1 cellular context compared by ENCODE assay signal in genomic region chr1:223708001-223708359, GRCh38.
A peak's percentile ranks its signal among the peaks of the same experiment; 100 is the strongest.
TF ChIP-seq lines count a peak whose summit lies in the region.

No MANE protein-coding gene starts in this region.

TF ChIP-seq in HepG2, 621 proteins besides CTCF, POLR2A, EP300 and RAD21 (continued from another document and continues in another):
- TF ChIP-seq REST (IDR thresholded peaks at IDR 0.05; ENCODE audit: borderline replicate concordance in 1 of 2, low read depth in 1 of 2, low read length in 2 of 2), result no peak
- peak; percentile 47; the same call in 1 of the 2 replicates for TF ChIP-seq IRF2 (CRISPR knock-in tag; IDR thresholded peaks at IDR 0.05)
- TF ChIP-seq CREB3 (CRISPR knock-in tag; IDR thresholded peaks at IDR 0.05), result no peak
- peak; percentile 54 for TF ChIP-seq HDAC1 (CRISPR knock-in tag; IDR thresholded peaks at IDR 0.05)
- TF ChIP-seq U2AF1 (optimal IDR thresholded peaks at IDR 0.05; ENCODE audit: low read depth, low read length), result no peak
- no peak for TF ChIP-seq AKAP8 (CRISPR knock-in tag; IDR thresholded peaks at IDR 0.05)
- 0 out of 2 replicates have a peak, but pooled peaks have one; percentile 19 for TF ChIP-seq MIXL1 (CRISPR knock-in tag; IDR thresholded peaks at IDR 0.05)
- TF ChIP-seq JUNB (CRISPR knock-in tag; IDR thresholded peaks at IDR 0.05; ENCODE audit: borderline replicate concordance), result no peak
- TF ChIP-seq REPIN1 (CRISPR knock-in tag; IDR thresholded peaks at IDR 0.05; ENCODE audit: borderline replicate concordance, low read depth), result no peak
- no peak for TF ChIP-seq SRF (IDR thresholded peaks at IDR 0.05; ENCODE audit: low read depth, low read length)
- TF ChIP-seq TFE3 (CRISPR knock-in tag; IDR thresholded peaks at IDR 0.05), result 0 out of 2 replicates have a peak, but pooled peaks have one; percentile 23
- TF ChIP-seq ZFP90 (CRISPR knock-in tag; IDR thresholded peaks at IDR 0.05; ENCODE audit: borderline replicate concordance), result no peak
- TF ChIP-seq ZNF274 (CRISPR knock-in tag; IDR thresholded peaks at IDR 0.05), result no peak
- TF ChIP-seq TCF7 (IDR thresholded peaks at IDR 0.05; ENCODE audit: low read depth), result 0 out of 2 replicates have a peak, but pooled peaks have one; percentile 7
- TF ChIP-seq JARID2 (CRISPR knock-in tag; IDR thresholded peaks at IDR 0.05; ENCODE audit: insufficient replicate concordance), result no peak
- TF ChIP-seq MYNN (CRISPR knock-in tag; IDR thresholded peaks at IDR 0.05; ENCODE audit: low read depth), result no peak
- no peak for TF ChIP-seq ZNF503 (CRISPR knock-in tag; IDR thresholded peaks at IDR 0.05)
- TF ChIP-seq ATF1 (CRISPR knock-in tag; IDR thresholded peaks at IDR 0.05), result 0 out of 2 replicates have a peak, but pooled peaks have one; percentile 17
- no peak for TF ChIP-seq NFE2L2 (IDR thresholded peaks at IDR 0.05; ENCODE audit: low read length)
- no peak for TF ChIP-seq KLF6 (CRISPR knock-in tag; IDR thresholded peaks at IDR 0.05)
- TF ChIP-seq MED13 (CRISPR knock-in tag; IDR thresholded peaks at IDR 0.05), result no peak
- TF ChIP-seq MAX (IDR thresholded peaks at IDR 0.05), result no peak
- no peak for TF ChIP-seq PITX1 (CRISPR knock-in tag; IDR thresholded peaks at IDR 0.05)
- TF ChIP-seq ZNF142 (CRISPR knock-in tag; IDR thresholded peaks at IDR 0.05), result no peak
- TF ChIP-seq ELF3 (CRISPR knock-in tag; IDR thresholded peaks at IDR 0.05), result peak; percentile 50; the same call in 1 of the 2 replicates
- peak; percentile 85 for TF ChIP-seq CEBPG (CRISPR knock-in tag; IDR thresholded peaks at IDR 0.05)
- TF ChIP-seq SP5 (CRISPR knock-in tag; IDR thresholded peaks at IDR 0.05; ENCODE audit: borderline replicate concordance, low read depth), result peak; percentile 60
- peak; percentile 86; the same call in 1 of the 2 replicates for TF ChIP-seq SOX5 (CRISPR knock-in tag; IDR thresholded peaks at IDR 0.05; ENCODE audit: borderline replicate concordance)
- peak; percentile 31; the same call in 1 of the 2 replicates for TF ChIP-seq ETV5 (CRISPR knock-in tag; IDR thresholded peaks at IDR 0.05; ENCODE audit: borderline replicate concordance)
- TF ChIP-seq ZNF546 (CRISPR knock-in tag; conservative IDR thresholded peaks at IDR 0.05), result no peak
- peak; percentile 45; the same call in 1 of the 2 replicates for TF ChIP-seq DPF2 (CRISPR knock-in tag; IDR thresholded peaks at IDR 0.05; ENCODE audit: borderline replicate concordance, low read depth)
- no peak for TF ChIP-seq NCOA5 (CRISPR knock-in tag; IDR thresholded peaks at IDR 0.05)
- TF ChIP-seq CBX1 (IDR thresholded peaks at IDR 0.05; ENCODE audit: low read depth), result no peak
- TF ChIP-seq SRSF1 (optimal IDR thresholded peaks at IDR 0.05; ENCODE audit: low read depth, low read length), result no peak
- TF ChIP-seq ZNF543 (CRISPR knock-in tag; IDR thresholded peaks at IDR 0.05), result no peak
- no peak for TF ChIP-seq ZNF670 (CRISPR knock-in tag; IDR thresholded peaks at IDR 0.05; ENCODE audit: borderline replicate concordance)
- 0 out of 2 replicates have a peak, but pooled peaks have one; percentile 28 for TF ChIP-seq WIZ (CRISPR knock-in tag; IDR thresholded peaks at IDR 0.05)
- TF ChIP-seq E2F2 (CRISPR knock-in tag; IDR thresholded peaks at IDR 0.05; ENCODE audit: borderline replicate concordance), result no peak
- TF ChIP-seq ZFX (CRISPR knock-in tag; IDR thresholded peaks at IDR 0.05; ENCODE audit: low read depth), result no peak
- no peak for TF ChIP-seq ZKSCAN1 (IDR thresholded peaks at IDR 0.05; ENCODE audit: low read length)
- no peak for TF ChIP-seq ZNF451 (CRISPR knock-in tag; IDR thresholded peaks at IDR 0.05)
- no peak for TF ChIP-seq RELA (CRISPR knock-in tag; IDR thresholded peaks at IDR 0.05)
- TF ChIP-seq NCOA2 (CRISPR knock-in tag; IDR thresholded peaks at IDR 0.05), result peak; percentile 51; the same call in 1 of the 2 replicates
- TF ChIP-seq ZNF337 (CRISPR knock-in tag; IDR thresholded peaks at IDR 0.05; ENCODE audit: borderline replicate concordance, low read depth), result no peak
- no peak for TF ChIP-seq MTF1 (CRISPR knock-in tag; IDR thresholded peaks at IDR 0.05)
- peak; percentile 36; the same call in 1 of the 2 replicates for TF ChIP-seq TFDP1 (CRISPR knock-in tag; IDR thresholded peaks at IDR 0.05; ENCODE audit: borderline replicate concordance)
- TF ChIP-seq ARID2 (CRISPR knock-in tag; IDR thresholded peaks at IDR 0.05; ENCODE audit: borderline replicate concordance), result no peak
- TF ChIP-seq ZNF839 (CRISPR knock-in tag; IDR thresholded peaks at IDR 0.05; ENCODE audit: borderline replicate concordance), result no peak
- TF ChIP-seq TFAP4 (IDR thresholded peaks at IDR 0.05; ENCODE audit: borderline replicate concordance, low read depth), result no peak
- no peak for TF ChIP-seq BORCS8-MEF2B (CRISPR knock-in tag; IDR thresholded peaks at IDR 0.05)
- TF ChIP-seq KDM6A (CRISPR knock-in tag; IDR thresholded peaks at IDR 0.05; ENCODE audit: low read depth), result 0 out of 2 replicates have a peak, but pooled peaks have one; percentile 23
